13 cellular contexts compared by ENCODE assay signal in the genomic region with DNA sequence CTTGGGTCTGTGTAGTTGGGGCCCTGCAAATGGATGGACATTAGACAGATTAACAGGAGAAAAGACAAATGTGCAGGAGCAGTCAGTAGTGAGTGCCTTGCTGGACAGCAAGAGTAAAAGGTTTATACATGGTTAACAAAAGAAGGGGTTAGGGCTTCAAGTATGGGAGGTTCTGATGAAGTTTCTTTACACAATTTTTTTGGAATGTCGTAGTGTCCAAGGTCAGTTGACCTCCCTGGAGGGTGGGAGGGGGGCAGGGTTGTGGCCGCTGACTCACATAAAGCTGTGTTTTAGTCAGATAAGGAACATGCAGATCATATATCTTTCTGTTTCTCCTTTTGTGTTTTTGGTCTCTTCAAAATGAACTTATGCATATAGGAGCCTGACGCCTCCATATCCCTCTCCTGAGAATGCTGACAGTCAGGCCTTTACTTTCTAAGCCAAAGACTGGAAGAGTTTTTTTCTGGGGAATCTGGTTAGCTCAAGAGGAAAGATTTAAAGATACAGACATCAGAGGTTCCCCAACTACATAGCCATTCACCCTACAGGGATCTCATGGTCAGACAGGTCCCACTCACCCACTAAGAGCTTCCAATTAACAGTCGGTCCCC.
DNase-seq lines count a peak whose midpoint lies in the region; ATAC-seq, FAIRE-seq and TF ChIP-seq lines count a peak whose summit lies in the region.
"Had no signal": no experiment of that assay in that cellular context is flagged by ENCODE, and none has a peak within 500 bp of the region (broad histone marks: within the 10 kb centered on the region; RNA-seq: fewer than 3 reads in every experiment).

No MANE protein-coding gene starts in this region.

- H3K9me3 ChIP-seq in pancreas (no peaks in the 10 kb centered on the region), esophagus squamous epithelium (peaks cover 0 to 8% (median 0%) of the 10 kb centered on the region in 3 donors)

- H3K27ac ChIP-seq in pancreas (no peak overlapping the region), esophagus squamous epithelium (peak overlapping the region in 2 of 4 donors; percentile 3 to 45)

- H3K36me3 ChIP-seq in pancreas (no peaks in the 10 kb centered on the region), esophagus squamous epithelium (no peaks in the 10 kb centered on the region)

- peak in 3 of 4 donors; percentile 33 to 48 (median 38) for ATAC-seq in pancreas
- no peak for ATAC-seq in HG02642 (IDR thresholded peaks at IDR 0.05; ENCODE audit: poor library complexity, unreplicated experiment)
- ATAC-seq in stimulated activated naive CD8-positive, alpha-beta T cell treated with anti-CD3 and anti-CD28 coated beads, Interleukin-15, Interleukin-2, amounts not matched to agents 100 U/mL and 50 U/mL, for 24 hours = no peak
- ATAC-seq: T-cell had no signal

- 58 to 62% methylated on average over 4 of the region's 4 CpGs for WGBS in pancreas, 2 donors
- WGBS in esophagus squamous epithelium, 2 donors = 56 to 65% methylated on average over 4 of the region's 4 CpGs

- intact Hi-C loops in pancreas (cut with DNase I) (no loop called here), esophagus squamous epithelium (cut with DNase I) (no loop called here)

- no peak for TF ChIP-seq CTCF in pancreas (IDR thresholded peaks at IDR 0.05)
- TF ChIP-seq CTCF in esophagus squamous epithelium (IDR thresholded peaks at IDR 0.05) = no peak

- TF ChIP-seq POLR2A in erythroblast (IDR thresholded peaks at IDR 0.05; ENCODE audit: low read length) = no peak
- TF ChIP-seq POLR2A in esophagus squamous epithelium (IDR thresholded peaks at IDR 0.05) = no peak

- H3K27me3 ChIP-seq in pancreas (no peaks in the 10 kb centered on the region), esophagus squamous epithelium (no peaks in the 10 kb centered on the region)

- DNase-seq in GF-D8 (lab: John Stamatoyannopoulos, UW) (peak; percentile 46), RCC 7860 (ENCODE audit: low spot score) (peak; percentile 64), erythroblast (lab: John Stamatoyannopoulos, UW) (peak; percentile 38 to 74), pancreas (no peak), NCI-H345 treated with DMSO at 0.1 percent for 48 hours (lab: John Stamatoyannopoulos, UW; ENCODE audit: unreplicated experiment) (no peak), esophagus squamous epithelium (lab: John Stamatoyannopoulos, UW) (no peak)
- no peak for DNase-seq in stimulated activated naive CD8-positive, alpha-beta T cell treated with anti-CD3 and anti-CD28 coated beads, Interleukin-15, Interleukin-2, amounts not matched to agents 100 U/mL and 50 U/mL, for 24 hours
- DNase-seq: DMS79; NCI-H774; stimulated activated CD4-positive, alpha-beta T cell treated with anti-CD3 and anti-CD28 coated beads, Interleukin-4, amount 100 ng/mL, for 24 hours; T-cell had no signal

- H3K4me1 ChIP-seq in pancreas = no peaks in the 10 kb centered on the region
- H3K4me1 ChIP-seq in esophagus squamous epithelium = peaks cover 20 to 53% (median 26%) of the 10 kb centered on the region in 3 donors

- H3K4me3 ChIP-seq in pancreas = no peak overlapping the region
- no peak overlapping the region for H3K4me3 ChIP-seq in esophagus squamous epithelium

- peak; percentile 85 for FAIRE-seq in RCC 7860 (lab: Jason Lieb, UNC)
- no peak for FAIRE-seq in pancreas (lab: Jason Lieb, UNC)
- FAIRE-seq: islet of Langerhans had no signal

Comparison
In these comparisons a context has a peak if more than half of its experiments do, and no peak if none do; other contexts are left out.
1. DNase-seq: peak in GF-D8 (single experiment), RCC 7860 (single experiment) and erythroblast (2 of 2); none in pancreas (0 of 6), NCI-H345 treated with DMSO at 0.1 percent for 48 hours (single experiment), stimulated activated naive CD8-positive, alpha-beta T cell treated with anti-CD3 and anti-CD28 coated beads, Interleukin-15, Interleukin-2, amounts not matched to agents 100 U/mL and 50 U/mL, for 24 hours (single experiment) and esophagus squamous epithelium (single experiment).
2. ATAC-seq: peak in pancreas (3 of 4); none in HG02642 (single experiment) and stimulated activated naive CD8-positive, alpha-beta T cell treated with anti-CD3 and anti-CD28 coated beads, Interleukin-15, Interleukin-2, amounts not matched to agents 100 U/mL and 50 U/mL, for 24 hours (single experiment).